Comparison of ENCODE assay signal across 22 cellular contexts in the genomic region with DNA sequence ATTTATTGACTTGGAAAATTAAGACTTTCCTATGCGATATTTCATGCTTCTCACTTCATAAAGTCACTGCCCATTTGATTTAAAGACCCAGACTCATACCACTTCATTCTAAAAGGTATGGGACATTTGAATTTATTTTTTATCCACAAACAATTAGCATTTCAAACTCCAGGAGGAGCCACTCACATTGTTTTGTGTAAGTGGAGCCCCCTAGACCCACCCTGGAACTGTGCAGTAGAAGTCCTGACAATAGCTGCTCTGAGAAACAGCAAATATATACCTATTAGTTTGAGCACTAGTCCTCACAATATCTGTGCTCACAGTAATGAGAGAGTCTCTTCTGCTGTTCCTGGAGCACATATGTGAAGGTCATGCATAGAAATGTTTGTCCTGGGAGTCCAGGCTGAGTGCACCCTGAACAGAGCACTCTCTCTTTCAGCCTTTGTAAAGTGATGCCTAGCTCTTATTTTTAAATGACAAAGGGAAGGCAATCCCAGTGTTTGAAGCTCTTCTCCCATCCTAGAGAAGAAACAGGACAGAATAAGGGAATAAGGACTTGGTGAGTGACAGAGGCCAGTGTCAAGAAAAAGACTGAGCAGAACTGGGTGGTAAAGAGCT.
DNase-seq lines count a peak whose midpoint lies in the region; ATAC-seq and TF ChIP-seq lines count a peak whose summit lies in the region.
"Had no signal": no experiment of that assay in that cellular context is flagged by ENCODE, and none has a peak within 500 bp of the region (broad histone marks: within the 10 kb centered on the region; RNA-seq: fewer than 3 reads in every experiment).

No MANE protein-coding gene starts in this region.

- H3K9me2 ChIP-seq in OCI-LY1 (ENCODE audit: low read depth, low read length) (no peaks in the 10 kb centered on the region), hepatocyte (replicated peaks; ENCODE audit: insufficient read depth) (no peaks in the 10 kb centered on the region)
- H3K9me2 ChIP-seq: SK-N-SH had no signal

- H3K79me2 ChIP-seq in OCI-LY1 (ENCODE audit: insufficient read depth, low read length) (no peaks in the 10 kb centered on the region), hepatocyte (no peaks in the 10 kb centered on the region)

- no peak for TF ChIP-seq POLR2A in vagina (IDR thresholded peaks at IDR 0.05)

- H2AFZ ChIP-seq in OCI-LY1 (ENCODE audit: low read length): no peak overlapping the region
- no peak overlapping the region for H2AFZ ChIP-seq in hepatocyte

- H3K36me3 ChIP-seq in OCI-LY1 (ENCODE audit: insufficient read depth, low read length) (no peaks in the 10 kb centered on the region), hepatocyte (replicated peaks; ENCODE audit: insufficient read depth, low read depth) (no peaks in the 10 kb centered on the region), vagina (no peaks in the 10 kb centered on the region)
- H3K36me3 ChIP-seq: BLaER1 treated with 17β-estradiol and CSF1 and Interleukin-3, amounts not matched to agents 10 nM and 100 nM; heart left ventricle; prostate gland had no signal

- intact Hi-C loops in sciatic nerve (cut with DNase I): no loop called here
- intact Hi-C loops in vagina (cut with DNase I): no loop called here

- ATAC-seq in sciatic nerve (peak; percentile 15), HG03439 (IDR thresholded peaks at IDR 0.05; ENCODE audit: unreplicated experiment) (no peak)
- ATAC-seq: activated CD8-positive, alpha-beta memory T cell treated with anti-CD3 and anti-CD28 coated beads, Interleukin-2, amount 10 ng/mL, durations not matched to agents 7 days and 5 days; heart left ventricle; naive thymus-derived CD4-positive, alpha-beta T cell had no signal

- peak; percentile 47 for DNase-seq in DMS 273 (lab: John Stamatoyannopoulos, UW; ENCODE audit: unreplicated experiment)
- no peak for DNase-seq in DMS 273 treated with DMSO at 0.1 percent for 48 hours (lab: John Stamatoyannopoulos, UW)
- DNase-seq in hepatocyte (ENCODE audit: low spot score): no peak
- DNase-seq in sciatic nerve (ENCODE audit: low spot score): no peak
- no peak for DNase-seq in vagina (ENCODE audit: extremely low spot score in 2 of 2)
- DNase-seq in stimulated activated CD4-positive, alpha-beta T cell treated with anti-CD3 and anti-CD28 coated beads, Interleukin-15, amount 100 ng/mL, for 24 hours: no peak
- DNase-seq: activated CD8-positive, alpha-beta memory T cell treated with anti-CD3 and anti-CD28 coated beads, Interleukin-2, amount 10 ng/mL, durations not matched to agents 7 days and 5 days; activated effector memory CD4-positive, alpha-beta T cell treated with anti-CD3 and anti-CD28 coated beads, Interleukin-2, amount 50 U/mL, for 16 hours; DMS153; effector memory CD4-positive, alpha-beta T cell; heart left ventricle; kidney; naive thymus-derived CD4-positive, alpha-beta T cell; NCI-H2107; NCI-H69; SK-N-SH had no signal

- H3K27ac ChIP-seq in OCI-LY1 (ENCODE audit: low read depth, low read length, poor library complexity, severe bottlenecking): no peak overlapping the region
- no peak overlapping the region for H3K27ac ChIP-seq in hepatocyte
- no peak overlapping the region for H3K27ac ChIP-seq in vagina
- H3K27ac ChIP-seq: 22Rv1; BLaER1 treated with 17β-estradiol and CSF1 and Interleukin-3, amounts not matched to agents 10 nM and 100 nM; heart left ventricle; prostate gland had no signal

- H3K4me1 ChIP-seq in OCI-LY1 (ENCODE audit: insufficient read depth, low read length, severe bottlenecking) (no peaks in the 10 kb centered on the region), hepatocyte (ENCODE audit: insufficient read depth) (no peaks in the 10 kb centered on the region), vagina (no peaks in the 10 kb centered on the region)
- H3K4me1 ChIP-seq: prostate gland had no signal

- H3K9me3 ChIP-seq in OCI-LY1 (ENCODE audit: low read length) (peaks cover 1% of the 10 kb centered on the region; the same call in 1 of the 2 replicates), hepatocyte (ENCODE audit: low read depth) (no peaks in the 10 kb centered on the region), vagina (no peaks in the 10 kb centered on the region)
- H3K9me3 ChIP-seq: prostate gland, SK-N-SH had no signal

- WGBS in hepatocyte (ENCODE audit: low lambda C conversion rate, missing lambda C conversion rate): 66% methylated on average over 1 of the region's 1 CpG

- H3K27me3 ChIP-seq in OCI-LY1 (ENCODE audit: insufficient read depth, low read length) (no peaks in the 10 kb centered on the region), hepatocyte (no peaks in the 10 kb centered on the region), vagina (no peaks in the 10 kb centered on the region)
- H3K27me3 ChIP-seq: BLaER1 treated with 17β-estradiol and CSF1 and Interleukin-3, amounts not matched to agents 10 nM and 100 nM; heart left ventricle had no signal

- H3K4me3 ChIP-seq in OCI-LY1 (ENCODE audit: low read depth, low read length, poor library complexity, severe bottlenecking) (no peak overlapping the region), hepatocyte (no peak overlapping the region), vagina (no peak overlapping the region)
- H3K4me3 ChIP-seq: BLaER1 treated with 17β-estradiol and CSF1 and Interleukin-3, amounts not matched to agents 10 nM and 100 nM; heart left ventricle; prostate gland; smooth muscle cell had no signal

- H3F3A ChIP-seq in OCI-LY1 (ENCODE audit: insufficient read depth, low read length): no peaks in the 10 kb centered on the region

- H3K4me2 ChIP-seq in OCI-LY1 (ENCODE audit: low read length) (no peak overlapping the region), hepatocyte (no peak overlapping the region)
- H3K4me2 ChIP-seq: BLaER1 treated with 17β-estradiol and CSF1 and Interleukin-3, amounts not matched to agents 10 nM and 100 nM; SK-N-SH; smooth muscle cell had no signal

- TF ChIP-seq CTCF in OCI-LY1 (IDR thresholded peaks at IDR 0.05; ENCODE audit: low read length): peak; percentile 45; the same call in 1 of the 2 replicates
- peak; percentile 34 for TF ChIP-seq CTCF in hepatocyte (IDR thresholded peaks at IDR 0.05; ENCODE audit: poor library complexity)
- no peak for TF ChIP-seq CTCF in vagina (IDR thresholded peaks at IDR 0.05)

- no peak overlapping the region for H3K9ac ChIP-seq in OCI-LY1 (ENCODE audit: low read length)
- H3K9ac ChIP-seq: BLaER1 treated with 17β-estradiol and CSF1 and Interleukin-3, amounts not matched to agents 10 nM and 100 nM; SK-N-SH had no signal

- H4K20me1 ChIP-seq in OCI-LY1 (ENCODE audit: insufficient read depth, low read length) (no peaks in the 10 kb centered on the region), hepatocyte (ENCODE audit: insufficient read depth, poor library complexity, severe bottlenecking) (no peaks in the 10 kb centered on the region)
- H4K20me1 ChIP-seq: BLaER1 treated with 17β-estradiol and CSF1 and Interleukin-3, amounts not matched to agents 10 nM and 100 nM had no signal

Comparison
In these comparisons a context has a peak if more than half of its experiments do, and no peak if none do; other contexts are left out.
1. CTCF ChIP-seq: peak in OCI-LY1 (single experiment) and hepatocyte (single experiment); none in vagina (0 of 3).